In genomic region chr13:39602614-39603366, GRCh38 we compare ENCODE assay signal across 8 cellular contexts. TPM values are rescaled to one million over a fixed set of nuclear protein-coding genes. Genes with fewer than 3 reads are reported as not detected.
A peak's percentile ranks its signal among the peaks of the same experiment; 100 is the strongest.
DNase-seq lines count a peak whose midpoint lies in the region; ATAC-seq and TF ChIP-seq lines count a peak whose summit lies in the region.

Gene LHFPL6, minus strand, starts transcription at chr13:39603193.

- no peaks in the 10 kb centered on the region for H3K9me3 ChIP-seq in NT2/D1 (ENCODE audit: insufficient read depth, low read length)
- H3K9me3 ChIP-seq in esophagus muscularis mucosa = no peaks in the 10 kb centered on the region
- no peaks in the 10 kb centered on the region for H3K9me3 ChIP-seq in mucosa of stomach (ENCODE audit: control insufficient read depth, low read length)

- intact Hi-C loops in esophagus muscularis mucosa (cut with DNase I) = loop anchor here (5.0 kb wide), 1 partner anchor 185 kb away; no protein-coding TSS in a partner anchor

- peak within 1 kb of the TSS; percentile 90 for H3K4me3 ChIP-seq in BJ (ENCODE audit: low read depth, low read length)
- peak within 1 kb of the TSS; percentile 76 for H3K4me3 ChIP-seq in NT2/D1 (ENCODE audit: insufficient read length, low read depth)
- peak within 1 kb of the TSS; percentile 76 to 95 (median 84) for H3K4me3 ChIP-seq in esophagus muscularis mucosa
- peak within 1 kb of the TSS; percentile 39 for H3K4me3 ChIP-seq in mucosa of stomach (ENCODE audit: low read length)

- H3K27me3 ChIP-seq in BJ (ENCODE audit: control insufficient read depth, insufficient read depth, low read length) = no peaks in the 10 kb centered on the region
- no peaks in the 10 kb centered on the region for H3K27me3 ChIP-seq in NT2/D1 (ENCODE audit: insufficient read depth, insufficient read length)
- H3K27me3 ChIP-seq in esophagus muscularis mucosa = no peaks in the 10 kb centered on the region
- H3K27me3 ChIP-seq in mucosa of stomach (ENCODE audit: control insufficient read depth, insufficient read depth, low read length) = peaks cover 29% of the 10 kb centered on the region

- CTCF ChIA-PET in BJ (lab: Yijun Ruan, JAX) = interaction anchor here (0.6 to 4.9 kb wide), 17 partner anchors 9 to 458 kb away, joined by 3 to 35 read pairs (median 3); no protein-coding TSS in a partner anchor

- ATAC-seq in GM19351 (IDR thresholded peaks at IDR 0.05; ENCODE audit: unreplicated experiment) (peak; percentile 92), HG03457 (IDR thresholded peaks at IDR 0.05; ENCODE audit: unreplicated experiment) (peak; percentile 88)
- peak; percentile 90 for ATAC-seq in stimulated activated memory B cell treated with anti-CD40 and anti-IgM and Interleukin-4, amounts not matched to agents 10 μg/mL and 1 μg/mL and 100 μg/mL, for 72 hours

- no peak for DNase-seq in BJ (ENCODE audit: low read depth)
- DNase-seq in NT2/D1 (ENCODE audit: low read depth, low spot score) = peak; percentile 58
- peak; percentile 51 for DNase-seq in activated T-cell treated with anti-CD3 and anti-CD28 coated beads, Interleukin-2, amount 50 U/mL, for 1 hour
- peak; percentile 95 for DNase-seq in esophagus muscularis mucosa (ENCODE audit: extremely low spot score)

- H3K4me1 Mint-ChIP-seq in stimulated activated memory B cell treated with anti-CD40 and anti-IgM and Interleukin-4, amounts not matched to agents 10 μg/mL and 1 μg/mL and 100 μg/mL, for 72 hours = peaks cover 14% of the 10 kb centered on the region

- no peaks in the 10 kb centered on the region for H3K9me3 Mint-ChIP-seq in stimulated activated memory B cell treated with anti-CD40 and anti-IgM and Interleukin-4, amounts not matched to agents 10 μg/mL and 1 μg/mL and 100 μg/mL, for 72 hours

- H3K9ac ChIP-seq in NT2/D1 (ENCODE audit: insufficient read length, low read depth) (peak within 1 kb of the TSS; percentile 85), mucosa of stomach (ENCODE audit: low read length) (peak within 1 kb of the TSS; percentile 55)

- WGBS in esophagus muscularis mucosa = 0% methylated on average over 7 of the region's 73 CpGs

- H3K4me1 ChIP-seq in NT2/D1 (ENCODE audit: insufficient read depth, insufficient read length) (no peaks in the 10 kb centered on the region), esophagus muscularis mucosa (peaks cover 38 to 52% (median 50%) of the 10 kb centered on the region in 4 donors), mucosa of stomach (ENCODE audit: control insufficient read depth, insufficient read depth, low read length) (no peaks in the 10 kb centered on the region)

- peak within 1 kb of the TSS; percentile 74 for H3K4me3 Mint-ChIP-seq in stimulated activated memory B cell treated with anti-CD40 and anti-IgM and Interleukin-4, amounts not matched to agents 10 μg/mL and 1 μg/mL and 100 μg/mL, for 72 hours

- no peaks in the 10 kb centered on the region for H3K36me3 Mint-ChIP-seq in stimulated activated memory B cell treated with anti-CD40 and anti-IgM and Interleukin-4, amounts not matched to agents 10 μg/mL and 1 μg/mL and 100 μg/mL, for 72 hours

- H3K36me3 ChIP-seq in BJ (ENCODE audit: control insufficient read depth, insufficient read depth, low read length) = no peaks in the 10 kb centered on the region
- H3K36me3 ChIP-seq in NT2/D1 (ENCODE audit: insufficient read depth, insufficient read length, low read length) = peaks cover 10% of the 10 kb centered on the region
- H3K36me3 ChIP-seq in esophagus muscularis mucosa = no peaks in the 10 kb centered on the region
- no peaks in the 10 kb centered on the region for H3K36me3 ChIP-seq in mucosa of stomach (ENCODE audit: control insufficient read depth, insufficient read depth, low read length)

- peak; percentile 56 for TF ChIP-seq POLR2A in esophagus muscularis mucosa (IDR thresholded peaks at IDR 0.05; ENCODE audit: low read depth)

- H3K27me3 Mint-ChIP-seq in stimulated activated memory B cell treated with anti-CD40 and anti-IgM and Interleukin-4, amounts not matched to agents 10 μg/mL and 1 μg/mL and 100 μg/mL, for 72 hours = peaks cover 43% of the 10 kb centered on the region

- TF ChIP-seq CTCF in BJ (IDR thresholded peaks at IDR 0.05; ENCODE audit: insufficient read depth, low read depth, low read length) (peak; percentile 55), esophagus muscularis mucosa (IDR thresholded peaks at IDR 0.05) (peak in 2 of 3 experiments; percentile 27 to 32)

- POLR2A ChIA-PET in BJ (lab: Charles Lee) = no interaction called here

- TF ChIP-seq EP300 in esophagus muscularis mucosa (IDR thresholded peaks at IDR 0.05) = no peak

- H3K27ac ChIP-seq in esophagus muscularis mucosa (replicated peaks in 1 of 4) = peak within 1 kb of the TSS; percentile 88 to 94 (median 91)

- no peak within 1 kb of the TSS for H3K27ac Mint-ChIP-seq in stimulated activated memory B cell treated with anti-CD40 and anti-IgM and Interleukin-4, amounts not matched to agents 10 μg/mL and 1 μg/mL and 100 μg/mL, for 72 hours

RNA-seq across cellular contexts. Expression of gene LHFPL6, which starts in this region (rescaled TPM):
- 43.9 and 69.0 TPM in 2 replicates for polyA plus RNA-seq in BJ (2011; rRNA removed)
- polyA minus RNA-seq in BJ (2011; rRNA and poly(A)+ RNA removed) = 30.1 and 32.9 TPM in 2 replicates
- total RNA-seq in esophagus muscularis mucosa = 10 to 100 TPM; 55.6 to 75.9 (median 72.0) TPM

Comparison
In these comparisons a context has a peak if more than half of its experiments do, and no peak if none do; other contexts are left out.
1. H3K4me3 ChIP-seq: peak in every context shown above with its lines; median percentile 90 in BJ; 84 in esophagus muscularis mucosa; 76 in NT2/D1; 39 in mucosa of stomach.